In genomic region chr7:135726389-135726788, GRCh38 we compare ENCODE assay signal across 17 cellular contexts. TPM values are rescaled to one million over a fixed set of nuclear protein-coding genes. Genes with fewer than 3 reads are reported as not detected.
A peak's percentile ranks its signal among the peaks of the same experiment; 100 is the strongest.
DNase-seq lines count a peak whose midpoint lies in the region; ATAC-seq, FAIRE-seq and TF ChIP-seq lines count a peak whose summit lies in the region.
"Had no signal": no experiment of that assay in that cellular context is flagged by ENCODE, and none has a peak within 500 bp of the region (broad histone marks: within the 10 kb centered on the region; RNA-seq: fewer than 3 reads in every experiment).

No MANE protein-coding gene starts in this region.

- H4K20me1 ChIP-seq in PC-9 (ENCODE audit: insufficient read depth) (no peaks in the 10 kb centered on the region), H1 (replicated peaks in 1 of 2; ENCODE audit: control insufficient read depth in 1 of 2, insufficient read depth in 2 of 2, low read length in 2 of 2) (no peaks in the 10 kb centered on the region)
- H4K20me1 ChIP-seq: BLaER1 had no signal

- FAIRE-seq in H1 (lab: Jason Lieb, UNC) = no peak

- H4K91ac ChIP-seq in H1 (replicated peaks; ENCODE audit: insufficient read length, low read length) = no peak overlapping the region

- H3K27ac Mint-ChIP-seq in type B pancreatic cell = peak overlapping the region; percentile 34
- H3K27ac Mint-ChIP-seq: CD8-positive, alpha-beta memory T cell; H9 had no signal

- no peak overlapping the region for H2BK12ac ChIP-seq in H1 (ENCODE audit: low read depth, low read length)

- TF ChIP-seq CTCF in left ventricle myocardium inferior (IDR thresholded peaks at IDR 0.05; ENCODE audit: borderline replicate concordance) = no peak
- TF ChIP-seq CTCF in PC-9 (conservative IDR thresholded peaks at IDR 0.05) = no peak
- TF ChIP-seq CTCF in H1 (IDR thresholded peaks at IDR 0.05; ENCODE audit: control extremely low read depth in 1 of 3, insufficient read depth in 1 of 3, low read depth in 1 of 3, low read length in 3 of 3) = no peak
- TF ChIP-seq CTCF in type B pancreatic cell (conservative IDR thresholded peaks at IDR 0.05) = no peak

- peak overlapping the region; percentile 41 for H3K4me3 Mint-ChIP-seq in type B pancreatic cell
- H3K4me3 Mint-ChIP-seq: CD8-positive, alpha-beta memory T cell; H9 had no signal

- H3K4me3 ChIP-seq in left ventricle myocardium inferior (no peak overlapping the region), PC-9 (no peak overlapping the region), H1 (ENCODE audit: extremely low read depth in 1 of 4, insufficient read depth in 2 of 4, low read depth in 3 of 4, low read length in 4 of 4) (no peak overlapping the region)
- H3K4me3 ChIP-seq: BLaER1, GM23248 had no signal

- no peak for TF ChIP-seq POLR2A in H1 (IDR thresholded peaks at IDR 0.05; ENCODE audit: control extremely low read depth in 1 of 2, low read depth in 2 of 2, low read length in 2 of 2)

- peaks cover 4% of the 10 kb centered on the region for H3K4me1 ChIP-seq in left ventricle myocardium inferior
- peaks cover 7% of the 10 kb centered on the region for H3K4me1 ChIP-seq in PC-9 (replicated peaks; ENCODE audit: insufficient read depth)
- peaks cover 5 to 6% (median 5%) of the 10 kb centered on the region in 4 experiments; a peak in 6 of 7 replicates for H3K4me1 ChIP-seq in H1 (replicated peaks in 1 of 4; ENCODE audit: control insufficient read depth in 3 of 4, insufficient read depth in 4 of 4, low read length in 3 of 4)
- H3K4me1 ChIP-seq: BLaER1 had no signal

- DNase-seq in cardiac septum (ENCODE audit: low spot score) = peak; percentile 22
- DNase-seq in left ventricle myocardium inferior = no peak
- no peak for DNase-seq in PC-9
- DNase-seq in H1 (ENCODE audit: low read depth in 1 of 2, low spot score in 2 of 2) = no peak
- no peak for DNase-seq in type B pancreatic cell (ENCODE audit: extremely low spot score, unreplicated experiment)
- DNase-seq in LoVo (ENCODE audit: low spot score) = no peak
- DNase-seq: 8988T; AML-193; CD8-positive, alpha-beta memory T cell; DMS53; GF-D8; GM23248; H9 had no signal

- ATAC-seq in GM18519 (IDR thresholded peaks at IDR 0.05; ENCODE audit: low FRiP score, unreplicated experiment) = no peak
- no peak for ATAC-seq in GM19395 (IDR thresholded peaks at IDR 0.05; ENCODE audit: unreplicated experiment)

- H3K36me3 Mint-ChIP-seq in type B pancreatic cell = no peaks in the 10 kb centered on the region
- H3K36me3 Mint-ChIP-seq: CD8-positive, alpha-beta memory T cell had no signal

- peaks cover 26% of the 10 kb centered on the region for H3K4me1 Mint-ChIP-seq in type B pancreatic cell (ENCODE audit: unreplicated experiment)

- H3K27ac ChIP-seq in left ventricle myocardium inferior (replicated peaks) = no peak overlapping the region
- H3K27ac ChIP-seq in PC-9 = no peak overlapping the region
- H3K27ac ChIP-seq in H1 (ENCODE audit: low read depth, low read length) = no peak overlapping the region
- H3K27ac ChIP-seq: BLaER1, GM23248, HL-60 had no signal

- H3K79me2 ChIP-seq in PC-9 (ENCODE audit: low read depth) (no peaks in the 10 kb centered on the region), H1 (ENCODE audit: control insufficient read depth in 1 of 2, insufficient read depth in 2 of 2, low read length in 2 of 2) (no peaks in the 10 kb centered on the region)

- H3K9me2 ChIP-seq in PC-9 (ENCODE audit: insufficient read depth) = no peaks in the 10 kb centered on the region

- POLR2A ChIA-PET in PC-9 (lab: Charles Lee; ENCODE audit: unreplicated experiment) (no interaction called here), H1 (lab: Charles Lee; ENCODE audit: partially characterized antibody) (interaction anchor here (0.7 kb wide), 1 partner anchor 1909 kb away, joined by 3 read pairs; no protein-coding TSS in a partner anchor)

- H3K36me3 ChIP-seq in left ventricle myocardium inferior = no peaks in the 10 kb centered on the region
- H3K36me3 ChIP-seq in PC-9 (ENCODE audit: low read depth) = no peaks in the 10 kb centered on the region
- no peaks in the 10 kb centered on the region for H3K36me3 ChIP-seq in H1 (ENCODE audit: control insufficient read depth in 2 of 4, insufficient read depth in 4 of 4, low read length in 3 of 4)
- H3K36me3 ChIP-seq: BLaER1 had no signal

- H3K27me3 ChIP-seq in left ventricle myocardium inferior (ENCODE audit: low read depth) (no peaks in the 10 kb centered on the region), PC-9 (ENCODE audit: insufficient read depth, low read depth) (no peaks in the 10 kb centered on the region), H1 (replicated peaks in 1 of 4; ENCODE audit: control insufficient read depth in 3 of 4, extremely low read depth in 1 of 4, insufficient read depth in 3 of 4, low read length in 3 of 4) (no peaks in the 10 kb centered on the region)
- H3K27me3 ChIP-seq: BLaER1 had no signal

- 85% methylated on average over 4 of the region's 4 CpGs; no CpG with 5 or more reads in 1 of the 2 experiments for WGBS in H1 (ENCODE audit: extremely low coverage in 1 of 2, insufficient coverage in 1 of 2, insufficient read length in 1 of 2, insufficient replicate concordance in 2 of 2, low coverage in 1 of 2, low lambda C conversion rate in 2 of 2, missing lambda C conversion rate in 1 of 2), 2 experiments

- H2BK15ac ChIP-seq in H1 (ENCODE audit: low read length) = 0 out of 2 replicates have a peak overlapping the region, but pooled peaks have one; percentile 34

- H3K27me3 Mint-ChIP-seq in type B pancreatic cell = peaks cover 10% of the 10 kb centered on the region

- CTCF ChIA-PET in PC-9 (lab: Charles Lee) (no interaction called here), H1 (lab: Charles Lee; ENCODE audit: partially characterized antibody) (interaction anchor here (0.7 to 10.7 kb wide), 8 partner anchors 9 to 75 kb away, joined by 3 to 110 read pairs (median 5); partner anchors contain the start of gene STMP1)

- no peak for TF ChIP-seq RAD21 in H1 (IDR thresholded peaks at IDR 0.05 in 1 of 2, conservative IDR thresholded peaks at IDR 0.05 in 1 of 2; ENCODE audit: low read depth in 2 of 2, low read length in 2 of 2)

- H3K56ac ChIP-seq in H1 (replicated peaks; ENCODE audit: insufficient read length, low read depth, low read length) = no peak overlapping the region

- H3K4me2 ChIP-seq in PC-9 (peak overlapping the region; percentile 18; the same call in 1 of the 2 replicates), H1 (ENCODE audit: insufficient read depth in 1 of 2, low read depth in 2 of 2, low read length in 2 of 2) (no peak overlapping the region)
- H3K4me2 ChIP-seq: BLaER1 had no signal

- H3K4ac ChIP-seq in H1 (replicated peaks; ENCODE audit: insufficient read length, low read depth, low read length) = no peak overlapping the region

- H2BK120ac ChIP-seq in H1 (replicated peaks; ENCODE audit: low read depth, low read length) = no peak overlapping the region

- no peaks in the 10 kb centered on the region for H3K9me3 ChIP-seq in left ventricle myocardium inferior (replicated peaks)
- no peaks in the 10 kb centered on the region for H3K9me3 ChIP-seq in PC-9 (ENCODE audit: insufficient read depth, low read depth)
- H3K9me3 ChIP-seq in H1 (ENCODE audit: insufficient read depth in 2 of 2, low read depth in 1 of 2, low read length in 1 of 2) = no peaks in the 10 kb centered on the region
- H3K9me3 ChIP-seq: BLaER1 had no signal

- no peak overlapping the region for H2BK5ac ChIP-seq in H1 (ENCODE audit: low read depth, low read length)

- H4K8ac ChIP-seq in H1 (ENCODE audit: extremely low read depth, insufficient read depth, low read length) = no peak overlapping the region

- no peak overlapping the region for H2AK5ac ChIP-seq in H1 (ENCODE audit: low read depth, low read length)

- H3K9ac ChIP-seq in H1 (replicated peaks in 1 of 4; ENCODE audit: extremely low read depth in 1 of 4, low read depth in 3 of 4, low read length in 3 of 4) = no peak overlapping the region
- H3K9ac ChIP-seq: BLaER1, GM23248 had no signal

- no peaks in the 10 kb centered on the region for H3K79me1 ChIP-seq in H1 (ENCODE audit: low read depth, low read length)

- no peak overlapping the region for H3K14ac ChIP-seq in H1 (ENCODE audit: insufficient read length)

- no peak for TF ChIP-seq EP300 in H1 (IDR thresholded peaks at IDR 0.05; ENCODE audit: borderline replicate concordance in 1 of 2, low read depth in 2 of 2, low read length in 2 of 2)

- H2AFZ ChIP-seq in PC-9 (no peak overlapping the region), H1 (ENCODE audit: low read length) (no peak overlapping the region)
- H2AFZ ChIP-seq: GM23248 had no signal

- H2BK20ac ChIP-seq in H1 (ENCODE audit: low read length) = no peak overlapping the region

- intact Hi-C loops in cardiac septum (cut with DNase I) = no loop called here
- intact Hi-C loops in left ventricle myocardium inferior (cut with micrococcal nuclease) = no loop called here
- intact Hi-C loops in PC-9 (cut with micrococcal nuclease; ENCODE audit: unreplicated experiment) = no loop called here

- H3F3A ChIP-seq in PC-9 (ENCODE audit: insufficient read depth, low read depth) = no peaks in the 10 kb centered on the region

- H3K23ac ChIP-seq in H1 (ENCODE audit: insufficient read length) = no peak overlapping the region

- H3K9me3 Mint-ChIP-seq in type B pancreatic cell = no peaks in the 10 kb centered on the region
- H3K9me3 Mint-ChIP-seq: CD8-positive, alpha-beta memory T cell; H9 had no signal

- no TSS peak for BruUV-seq in PC-9 (replicated peaks; lab: Mats Ljungman, UMichigan)

- H3K18ac ChIP-seq in H1 (ENCODE audit: extremely low read depth, low read length) = no peak overlapping the region

- no peaks in the 10 kb centered on the region for H3K23me2 ChIP-seq in H1 (ENCODE audit: low read depth, low read length)

- H4K5ac ChIP-seq in H1 (ENCODE audit: insufficient read length, low read depth, low read length) = no peak overlapping the region

RNA-seq across cellular contexts. Expression of gene SLC13A4, which starts 1.6 kb away (rescaled TPM):
- total RNA-seq in cardiac septum (1.0 TPM), left ventricle myocardium inferior (0.44 TPM), PC-9 (2021) (not detected in 2 replicates), type B pancreatic cell (ENCODE audit: low replicate concordance) (5.2 and 11.3 TPM in 2 replicates)
- 3.7 and 3.9 TPM in 2 replicates for total RNA-seq in H1 (2021; fragmentation: NEBNext Ultra II Directional; extraction: Animal tissue kit (Norgen Biotek cat#: 25700))
- polyA plus RNA-seq in H1 (2011; rRNA removed) = 5.9 and 7.5 TPM in 2 replicates
- polyA plus RNA-seq in H1 (2011; cell fraction: cytosol; rRNA removed) = 5.9 TPM
- 8.6 TPM for polyA plus RNA-seq in H1 (2011; cell fraction: nucleus; rRNA removed)
- polyA plus RNA-seq in H1 (2012, experiment 1 of 2) = 5.2 to 7.9 TPM (median 6.0 TPM) in 4 replicates
- 2.0 TPM for polyA plus RNA-seq in H1 (2012, experiment 2 of 2)
- polyA plus RNA-seq in H1 (2013, experiment 1 of 2) = 5.7 TPM
- polyA plus RNA-seq in H1 (2013, experiment 2 of 2) = 5.8 TPM
- polyA minus RNA-seq in H1 (2011; rRNA and poly(A)+ RNA removed) = 7.0 and 11.1 TPM in 2 replicates
- polyA minus RNA-seq in H1 (2011; cell fraction: cytosol; rRNA and poly(A)+ RNA removed) = 2.4 TPM
- 7.2 TPM for polyA minus RNA-seq in H1 (2011; cell fraction: nucleus; rRNA and poly(A)+ RNA removed)
- total RNA-seq: CD8-positive, alpha-beta memory T cell had no signal
- polyA plus RNA-seq: CD8-positive, alpha-beta memory T cell had no signal

RNA-seq across cellular contexts. Expression of gene FAM180A, which starts 22.2 kb away (rescaled TPM):
- total RNA-seq in cardiac septum = 25.1 TPM
- total RNA-seq in left ventricle myocardium inferior = 19.7 TPM
- not detected in 2 replicates for total RNA-seq in PC-9 (2021)
- total RNA-seq in H1 (2021; fragmentation: NEBNext Ultra II Directional; extraction: Animal tissue kit (Norgen Biotek cat#: 25700)) = not detected in 2 replicates
- not detected in 2 replicates for polyA plus RNA-seq in H1 (2011; rRNA removed)
- polyA plus RNA-seq in H1 (2011; cell fraction: cytosol; rRNA removed) = not detected
- not detected for polyA plus RNA-seq in H1 (2011; cell fraction: nucleus; rRNA removed)
- polyA plus RNA-seq in H1 (2012, experiment 1 of 2) = not detected in 4 replicates
- not detected for polyA plus RNA-seq in H1 (2012, experiment 2 of 2)
- not detected for polyA plus RNA-seq in H1 (2013, experiment 1 of 2)
- not detected for polyA plus RNA-seq in H1 (2013, experiment 2 of 2)
- not detected in 2 replicates for polyA minus RNA-seq in H1 (2011; rRNA and poly(A)+ RNA removed)
- polyA minus RNA-seq in H1 (2011; cell fraction: cytosol; rRNA and poly(A)+ RNA removed) = not detected
- polyA minus RNA-seq in H1 (2011; cell fraction: nucleus; rRNA and poly(A)+ RNA removed) = not detected
- total RNA-seq in type B pancreatic cell (ENCODE audit: low replicate concordance) = 0.14 TPM in 1 of 2 replicates, not detected in the other
- total RNA-seq: CD8-positive, alpha-beta memory T cell; H9 had no signal
- polyA plus RNA-seq: CD8-positive, alpha-beta memory T cell had no signal

Comparison
In these comparisons a context has a peak if more than half of its experiments do, and no peak if none do; other contexts are left out.
1. RNA of gene FAM180A, which starts 22.2 kb away (total RNA-seq): 25.1 TPM in cardiac septum (single experiment) and 19.7 TPM in left ventricle myocardium inferior (single experiment); not detected in PC-9, not detected in H1 and 0.14 TPM in type B pancreatic cell; every median in the first group is over 10 times any median in the second.